In genomic region chr6:157438611-157439109, GRCh38 we compare ENCODE assay signal across 20 cellular contexts. TPM values are rescaled to one million over a fixed set of nuclear protein-coding genes. Genes with fewer than 3 reads are reported as not detected.
DNase-seq lines count a peak whose midpoint lies in the region; ATAC-seq, FAIRE-seq and TF ChIP-seq lines count a peak whose summit lies in the region.
"Had no signal": no experiment of that assay in that cellular context is flagged by ENCODE, and none has a peak within 500 bp of the region (broad histone marks: within the 10 kb centered on the region; RNA-seq: fewer than 3 reads in every experiment).

No MANE protein-coding gene starts in this region.

- TF ChIP-seq POLR2A in heart left ventricle (IDR thresholded peaks at IDR 0.05), result no peak
- TF ChIP-seq POLR2A in vagina (IDR thresholded peaks at IDR 0.05), result no peak

- H3K4me1 Mint-ChIP-seq in astrocyte (ENCODE audit: low read depth, unreplicated experiment), result peaks cover 12% of the 10 kb centered on the region

- no peaks in the 10 kb centered on the region for H3K27me3 ChIP-seq in astrocyte (ENCODE audit: insufficient read depth, low read length)
- no peaks in the 10 kb centered on the region for H3K27me3 ChIP-seq in heart left ventricle
- H3K27me3 ChIP-seq in psoas muscle (ENCODE audit: insufficient read depth in 3 of 3, low read length in 2 of 3), result no peaks in the 10 kb centered on the region
- no peaks in the 10 kb centered on the region for H3K27me3 ChIP-seq in vagina

- no peak overlapping the region for H2AFZ ChIP-seq in astrocyte (ENCODE audit: low read depth, low read length)

- DNase-seq in AG10803 (ENCODE audit: low read depth) (peak; percentile 88), astrocyte (ENCODE audit: low read depth) (peak; percentile 65), heart left ventricle (no peak), psoas muscle (no peak), vagina (ENCODE audit: extremely low spot score in 2 of 2) (no peak), HuH-7 (ENCODE audit: low spot score) (no peak), head of caudate nucleus (no peak), OCI-M1 (lab: John Stamatoyannopoulos, UW) (no peak)
- DNase-seq: ACHN; activated CD4-positive, alpha-beta memory T cell treated with anti-CD3 and anti-CD28 coated beads, Interleukin-2, amount 10 ng/mL, durations not matched to agents 7 days and 5 days; Calu3; cortex of kidney; GDM1; Kasumi-1; mucosa of descending colon; NCI-H1694 treated with DMSO at 0.1 percent for 48 hours; NCI-H524; occipital lobe; PC-3; stimulated activated naive CD8-positive, alpha-beta T cell treated with anti-CD3 and anti-CD28 coated beads, Interleukin-15, amount 100 ng/mL, for 72 hours had no signal

- peaks cover 10% of the 10 kb centered on the region for H3K27me3 Mint-ChIP-seq in astrocyte (ENCODE audit: low read depth, unreplicated experiment)
- H3K27me3 Mint-ChIP-seq: activated CD4-positive, alpha-beta memory T cell treated with anti-CD3 and anti-CD28 coated beads, Interleukin-2, amount 10 ng/mL, durations not matched to agents 7 days and 5 days had no signal

- ATAC-seq in heart left ventricle, result peak in 3 of 4 donors; percentile 8 to 48 (median 15)
- ATAC-seq in psoas muscle, result peak in 1 of 4 donors; percentile 50
- ATAC-seq: mucosa of descending colon; PC-3; stimulated activated naive CD8-positive, alpha-beta T cell treated with anti-CD3 and anti-CD28 coated beads, Interleukin-15, amount 100 ng/mL, for 72 hours had no signal

- H3K9ac ChIP-seq in astrocyte (ENCODE audit: low read length), result no peak overlapping the region

- H3K4me1 ChIP-seq in astrocyte (ENCODE audit: insufficient read depth, low read length), result peaks cover 5% of the 10 kb centered on the region
- H3K4me1 ChIP-seq in heart left ventricle, result peaks cover 0 to 63% (median 39%) of the 10 kb centered on the region in 12 donors
- peaks cover 12% of the 10 kb centered on the region for H3K4me1 ChIP-seq in psoas muscle
- peaks cover 28% of the 10 kb centered on the region for H3K4me1 ChIP-seq in vagina

- H3K27ac Mint-ChIP-seq in astrocyte (ENCODE audit: unreplicated experiment), result no peak overlapping the region
- H3K27ac Mint-ChIP-seq: activated CD4-positive, alpha-beta memory T cell treated with anti-CD3 and anti-CD28 coated beads, Interleukin-2, amount 10 ng/mL, durations not matched to agents 7 days and 5 days; stimulated activated naive CD8-positive, alpha-beta T cell treated with anti-CD3 and anti-CD28 coated beads, Interleukin-15, amount 100 ng/mL, for 72 hours had no signal

- no peaks in the 10 kb centered on the region for H3K36me3 ChIP-seq in astrocyte (ENCODE audit: insufficient read depth, low read length)
- no peaks in the 10 kb centered on the region for H3K36me3 ChIP-seq in heart left ventricle
- no peaks in the 10 kb centered on the region for H3K36me3 ChIP-seq in psoas muscle (ENCODE audit: insufficient read depth in 1 of 2, low read depth in 1 of 2)
- no peaks in the 10 kb centered on the region for H3K36me3 ChIP-seq in vagina

- peaks cover 2% of the 10 kb centered on the region for H3K9me3 Mint-ChIP-seq in astrocyte (ENCODE audit: unreplicated experiment)

- 28 to 52% (median 33%) methylated on average over 6 of the region's 6 CpGs for WGBS in heart left ventricle, 4 donors
- WGBS in psoas muscle, 3 donors, result 35 to 37% (median 36%) methylated on average over 6 of the region's 6 CpGs

- H3K4me3 ChIP-seq in AG10803 (ENCODE audit: low read length) (no peak overlapping the region), astrocyte (ENCODE audit: insufficient read depth, low read depth, low read length) (no peak overlapping the region), heart left ventricle (no peak overlapping the region), psoas muscle (no peak overlapping the region), vagina (no peak overlapping the region)
- H3K4me3 ChIP-seq: mucosa of descending colon had no signal

- no peak for FAIRE-seq in astrocyte (lab: Jason Lieb, UNC)

- TF ChIP-seq CTCF in AG10803 (conservative IDR thresholded peaks at IDR 0.05; ENCODE audit: low read length) (no peak), astrocyte (IDR thresholded peaks at IDR 0.05; ENCODE audit: insufficient read depth, low read depth, low read length) (no peak), heart left ventricle (IDR thresholded peaks at IDR 0.05) (no peak), psoas muscle (IDR thresholded peaks at IDR 0.05) (no peak), vagina (IDR thresholded peaks at IDR 0.05) (no peak)

- no peaks in the 10 kb centered on the region for H3K79me2 ChIP-seq in astrocyte (ENCODE audit: insufficient read depth, low read length)

- intact Hi-C loops in heart left ventricle (cut with DNase I) (loop anchor here in 2 of 10 donors (10.0 kb wide), 2 partner anchors 104 to 114 kb away; partner anchors contain the start of gene TMEM242 (in 1 of the 2)), psoas muscle (cut with DNase I) (loop anchor here in 1 of 2 donors (5.0 kb wide), 1 partner anchor 99 kb away; no protein-coding TSS in a partner anchor), vagina (cut with DNase I) (no loop called here), head of caudate nucleus (cut with DNase I) (no loop called here)

- H3K36me3 Mint-ChIP-seq in astrocyte (ENCODE audit: low read depth, unreplicated experiment), result peaks cover 5% of the 10 kb centered on the region

- no peak overlapping the region for H3K4me3 Mint-ChIP-seq in astrocyte (ENCODE audit: unreplicated experiment)
- H3K4me3 Mint-ChIP-seq: activated CD4-positive, alpha-beta memory T cell treated with anti-CD3 and anti-CD28 coated beads, Interleukin-2, amount 10 ng/mL, durations not matched to agents 7 days and 5 days; stimulated activated naive CD8-positive, alpha-beta T cell treated with anti-CD3 and anti-CD28 coated beads, Interleukin-15, amount 100 ng/mL, for 72 hours had no signal

- no peak overlapping the region for H3K4me2 ChIP-seq in astrocyte (ENCODE audit: low read length)

- no peak overlapping the region for H3K27ac ChIP-seq in astrocyte (ENCODE audit: low read depth, low read length)
- H3K27ac ChIP-seq in heart left ventricle, result peak overlapping the region in 11 of 12 donors; percentile 1 to 81 (median 17)
- peak overlapping the region; percentile 25 for H3K27ac ChIP-seq in psoas muscle
- no peak overlapping the region for H3K27ac ChIP-seq in vagina

- H3K9me3 ChIP-seq in astrocyte (ENCODE audit: insufficient read depth, low read depth, low read length) (no peaks in the 10 kb centered on the region), heart left ventricle (no peaks in the 10 kb centered on the region), psoas muscle (no peaks in the 10 kb centered on the region), vagina (no peaks in the 10 kb centered on the region)
- H3K9me3 ChIP-seq: mucosa of descending colon had no signal

- peaks cover 5% of the 10 kb centered on the region for H4K20me1 ChIP-seq in astrocyte (ENCODE audit: insufficient read depth, low read length)

RNA-seq across cellular contexts. Expression of gene ZDHHC14, which starts 57.7 kb away (rescaled TPM):
- total RNA-seq in astrocyte (6.8 and 7.2 TPM in 2 replicates), heart left ventricle (10 to 100 TPM in 8 of 9 donors, 1 to 10 TPM in 1; 9.5 to 25.8 (median 19.8) TPM), psoas muscle (10 to 100 TPM in 1 of 4 donors, 1 to 10 TPM in 3; 4.0 to 14.6 (median 4.7) TPM), vagina (15.2 TPM)
- polyA plus RNA-seq in heart left ventricle (1 to 10 TPM; 7.0 to 7.4 TPM), psoas muscle (1 to 10 TPM; 2.5 to 5.0 (median 4.0) TPM)

Comparison
In these comparisons a context has a peak if more than half of its experiments do, and no peak if none do; other contexts are left out.
1. DNase-seq: peak in AG10803 (single experiment) and astrocyte (single experiment); none in heart left ventricle (0 of 5), psoas muscle (0 of 2), vagina (0 of 2), HuH-7 (single experiment), head of caudate nucleus (0 of 42) and OCI-M1 (single experiment).
2. H3K27ac ChIP-seq: peak in heart left ventricle (11 of 12) and psoas muscle (single experiment); none in astrocyte (single experiment) and vagina (single experiment).